Comparison of ENCODE assay signal across 9 cellular contexts in the genomic region with DNA sequence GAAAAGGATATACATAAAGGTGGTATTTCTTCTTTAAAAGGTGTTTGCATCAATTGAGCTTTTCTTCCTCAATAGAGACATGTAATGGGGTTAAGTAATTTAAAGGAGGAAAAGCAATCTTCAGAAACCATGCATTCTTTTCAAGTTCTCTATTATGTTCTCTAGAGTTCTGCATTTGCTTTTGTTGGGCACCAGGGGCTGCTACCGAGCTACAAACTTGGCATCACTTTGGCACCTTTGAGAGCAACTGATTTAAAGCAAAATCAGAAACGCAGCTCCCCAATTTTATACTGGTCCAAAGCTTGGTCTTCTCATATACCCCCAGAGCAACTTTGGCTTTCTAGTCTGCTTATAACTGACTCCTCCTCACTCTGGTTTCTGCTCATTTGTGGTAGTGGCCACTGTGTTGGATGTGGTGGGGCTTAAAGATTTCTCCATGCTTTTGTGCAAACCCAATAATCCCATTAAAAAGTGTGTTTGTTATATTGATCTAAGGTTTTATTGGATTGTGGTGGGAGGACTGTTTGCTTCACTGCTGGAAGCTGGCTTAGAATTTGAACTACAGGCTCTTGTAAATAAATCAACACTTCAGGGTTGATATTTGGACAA.
DNase-seq lines count a peak whose midpoint lies in the region; ATAC-seq and TF ChIP-seq lines count a peak whose summit lies in the region.
"Had no signal": no experiment of that assay in that cellular context is flagged by ENCODE, and none has a peak within 500 bp of the region (broad histone marks: within the 10 kb centered on the region; RNA-seq: fewer than 3 reads in every experiment).

No MANE protein-coding gene starts in this region.

- H3K4me3 Mint-ChIP-seq in stimulated activated effector memory CD8-positive, alpha-beta T cell treated with anti-CD3 and anti-CD28 coated beads, Interleukin-12 subunit alpha, Interleukin-12 subunit beta, amount 100 ng/mL, for 72 hours, result no peak overlapping the region

- WGBS in liver, result 4% methylated on average over 2 of the region's 2 CpGs

- DNase-seq in NCI-H1417 (lab: John Stamatoyannopoulos, UW) (peak; percentile 43 to 79 (median 65)), NCI-H1417 treated with DMSO at 0.1 percent for 48 hours (lab: John Stamatoyannopoulos, UW) (no peak), NCI-H226 (peak; percentile 12), brain microvascular endothelial cell (peak; percentile 27)
- no peak for DNase-seq in stimulated activated effector memory CD8-positive, alpha-beta T cell treated with anti-CD3 and anti-CD28 coated beads, Interleukin-12 subunit alpha, Interleukin-12 subunit beta, amount 100 ng/mL, for 72 hours (ENCODE audit: low spot score in 2 of 2)
- no peak for DNase-seq in activated CD4-positive, alpha-beta T cell treated with anti-CD3 and anti-CD28 coated beads for 1 hour

- H3K9ac ChIP-seq in liver (ENCODE audit: low read depth in 1 of 2, low read length in 2 of 2), result no peak overlapping the region
- H3K9ac ChIP-seq: BLaER1 had no signal

- H3K36me3 ChIP-seq in brain microvascular endothelial cell (replicated peaks) (no peaks in the 10 kb centered on the region), liver (ENCODE audit: control insufficient read depth in 4 of 4, insufficient read depth in 3 of 4, low read depth in 1 of 4, low read length in 3 of 4) (no peaks in the 10 kb centered on the region)
- H3K36me3 ChIP-seq: BLaER1 had no signal

- peak; percentile 78 to 86 for TF ChIP-seq RAD21 in liver (IDR thresholded peaks at IDR 0.05)

- H3K4me1 Mint-ChIP-seq in stimulated activated effector memory CD8-positive, alpha-beta T cell treated with anti-CD3 and anti-CD28 coated beads, Interleukin-12 subunit alpha, Interleukin-12 subunit beta, amount 100 ng/mL, for 72 hours, result no peaks in the 10 kb centered on the region

- H3K4me3 ChIP-seq in brain microvascular endothelial cell (ENCODE audit: low read depth, low read length) (no peak overlapping the region), liver (ENCODE audit: low read depth in 1 of 3, low read length in 3 of 3) (no peak overlapping the region)
- H3K4me3 ChIP-seq: BLaER1 had no signal

- no peaks in the 10 kb centered on the region for H3K36me3 Mint-ChIP-seq in stimulated activated effector memory CD8-positive, alpha-beta T cell treated with anti-CD3 and anti-CD28 coated beads, Interleukin-12 subunit alpha, Interleukin-12 subunit beta, amount 100 ng/mL, for 72 hours

- H3K27me3 ChIP-seq in brain microvascular endothelial cell (replicated peaks), result no peaks in the 10 kb centered on the region
- H3K27me3 ChIP-seq in liver (ENCODE audit: control insufficient read depth in 4 of 4, insufficient read depth in 4 of 4, low read length in 3 of 4), result no peaks in the 10 kb centered on the region
- H3K27me3 ChIP-seq: BLaER1 had no signal

- H3K4me1 ChIP-seq in liver (ENCODE audit: control insufficient read depth in 4 of 4, insufficient read depth in 4 of 4, low read length in 3 of 4), result no peaks in the 10 kb centered on the region
- H3K4me1 ChIP-seq: BLaER1 had no signal

- H3K27ac ChIP-seq in brain microvascular endothelial cell (no peak overlapping the region), liver (ENCODE audit: low read depth in 1 of 2, low read length in 2 of 2) (no peak overlapping the region)
- H3K27ac ChIP-seq: BLaER1 had no signal

- TF ChIP-seq CTCF in brain microvascular endothelial cell (IDR thresholded peaks at IDR 0.05; ENCODE audit: low read depth, low read length, missing control alignments), result peak; percentile 90
- peak; percentile 54 for TF ChIP-seq CTCF in liver (IDR thresholded peaks at IDR 0.05; ENCODE audit: low read depth, low read length, missing input control)

- H3K9me3 Mint-ChIP-seq in stimulated activated effector memory CD8-positive, alpha-beta T cell treated with anti-CD3 and anti-CD28 coated beads, Interleukin-12 subunit alpha, Interleukin-12 subunit beta, amount 100 ng/mL, for 72 hours, result peaks cover 6% of the 10 kb centered on the region

- in situ Hi-C loops in brain microvascular endothelial cell (cut with HindIII; ENCODE audit: low pct_ligation_motif_present, low sequenced_read_pairs), result no loop called here

- H3K27ac Mint-ChIP-seq in stimulated activated effector memory CD8-positive, alpha-beta T cell treated with anti-CD3 and anti-CD28 coated beads, Interleukin-12 subunit alpha, Interleukin-12 subunit beta, amount 100 ng/mL, for 72 hours, result no peak overlapping the region

- ATAC-seq in HG02623 (IDR thresholded peaks at IDR 0.05; ENCODE audit: unreplicated experiment), result peak; percentile 85
- no peak for ATAC-seq in stimulated activated effector memory CD8-positive, alpha-beta T cell treated with anti-CD3 and anti-CD28 coated beads, Interleukin-12 subunit alpha, Interleukin-12 subunit beta, amount 100 ng/mL, for 72 hours

- no peaks in the 10 kb centered on the region for H3K9me3 ChIP-seq in liver (ENCODE audit: control insufficient read depth in 4 of 4, low read length in 3 of 4)
- H3K9me3 ChIP-seq: BLaER1 had no signal

TF ChIP-seq in liver, 16 proteins besides CTCF, POLR2A, EP300 and RAD21:
- TF ChIP-seq, protein P1, sequence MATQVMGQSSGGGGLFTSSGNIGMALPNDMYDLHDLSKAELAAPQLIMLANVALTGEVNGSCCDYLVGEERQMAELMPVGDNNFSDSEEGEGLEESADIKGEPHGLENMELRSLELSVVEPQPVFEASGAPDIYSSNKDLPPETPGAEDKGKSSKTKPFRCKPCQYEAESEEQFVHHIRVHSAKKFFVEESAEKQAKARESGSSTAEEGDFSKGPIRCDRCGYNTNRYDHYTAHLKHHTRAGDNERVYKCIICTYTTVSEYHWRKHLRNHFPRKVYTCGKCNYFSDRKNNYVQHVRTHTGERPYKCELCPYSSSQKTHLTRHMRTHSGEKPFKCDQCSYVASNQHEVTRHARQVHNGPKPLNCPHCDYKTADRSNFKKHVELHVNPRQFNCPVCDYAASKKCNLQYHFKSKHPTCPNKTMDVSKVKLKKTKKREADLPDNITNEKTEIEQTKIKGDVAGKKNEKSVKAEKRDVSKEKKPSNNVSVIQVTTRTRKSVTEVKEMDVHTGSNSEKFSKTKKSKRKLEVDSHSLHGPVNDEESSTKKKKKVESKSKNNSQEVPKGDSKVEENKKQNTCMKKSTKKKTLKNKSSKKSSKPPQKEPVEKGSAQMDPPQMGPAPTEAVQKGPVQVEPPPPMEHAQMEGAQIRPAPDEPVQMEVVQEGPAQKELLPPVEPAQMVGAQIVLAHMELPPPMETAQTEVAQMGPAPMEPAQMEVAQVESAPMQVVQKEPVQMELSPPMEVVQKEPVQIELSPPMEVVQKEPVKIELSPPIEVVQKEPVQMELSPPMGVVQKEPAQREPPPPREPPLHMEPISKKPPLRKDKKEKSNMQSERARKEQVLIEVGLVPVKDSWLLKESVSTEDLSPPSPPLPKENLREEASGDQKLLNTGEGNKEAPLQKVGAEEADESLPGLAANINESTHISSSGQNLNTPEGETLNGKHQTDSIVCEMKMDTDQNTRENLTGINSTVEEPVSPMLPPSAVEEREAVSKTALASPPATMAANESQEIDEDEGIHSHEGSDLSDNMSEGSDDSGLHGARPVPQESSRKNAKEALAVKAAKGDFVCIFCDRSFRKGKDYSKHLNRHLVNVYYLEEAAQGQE (IDR thresholded peaks at IDR 0.05), result no peak
- TF ChIP-seq GABPA (IDR thresholded peaks at IDR 0.05 in 1 of 2, conservative IDR thresholded peaks at IDR 0.05 in 1 of 2), result no peak
- TF ChIP-seq NR2F2 (IDR thresholded peaks at IDR 0.05), result no peak
- TF ChIP-seq HNF4A (conservative IDR thresholded peaks at IDR 0.05), result no peak
- no peak for TF ChIP-seq SP1 (IDR thresholded peaks at IDR 0.05)
- no peak for TF ChIP-seq FOXA2 (IDR thresholded peaks at IDR 0.05)
- TF ChIP-seq YY1 (IDR thresholded peaks at IDR 0.05), result no peak
- no peak for TF ChIP-seq TAF1 (conservative IDR thresholded peaks at IDR 0.05)
- no peak for TF ChIP-seq HNF4G (IDR thresholded peaks at IDR 0.05)
- no peak for TF ChIP-seq FOXA1 (IDR thresholded peaks at IDR 0.05)
- no peak for TF ChIP-seq EGR1 (IDR thresholded peaks at IDR 0.05; ENCODE audit: low read depth in 2 of 2)

Comparison
In these comparisons a context has a peak if more than half of its experiments do, and no peak if none do; other contexts are left out.
1. DNase-seq: peak in NCI-H1417 (3 of 3), NCI-H226 (single experiment) and brain microvascular endothelial cell (single experiment); none in NCI-H1417 treated with DMSO at 0.1 percent for 48 hours (single experiment), stimulated activated effector memory CD8-positive, alpha-beta T cell treated with anti-CD3 and anti-CD28 coated beads, Interleukin-12 subunit alpha, Interleukin-12 subunit beta, amount 100 ng/mL, for 72 hours (0 of 2) and activated CD4-positive, alpha-beta T cell treated with anti-CD3 and anti-CD28 coated beads for 1 hour (single experiment).